Comparison of ENCODE assay signal across 8 cellular contexts in genomic region chr19:16627928-16628182, GRCh38.
DNase-seq lines count a peak whose midpoint lies in the region; ATAC-seq and TF ChIP-seq lines count a peak whose summit lies in the region.

No MANE protein-coding gene starts in this region.

- H3K9ac ChIP-seq in HUES48 (ENCODE audit: low read depth, low read length): peak overlapping the region; percentile 59; the same call in 1 of the 2 replicates
- peak overlapping the region; percentile 95 for H3K9ac ChIP-seq in muscle layer of colon (ENCODE audit: low read length)

- TF ChIP-seq CTCF in 22Rv1 (IDR thresholded peaks at IDR 0.05) (peak; percentile 9; the same call in 1 of the 2 replicates), cardiac fibroblast (IDR thresholded peaks at IDR 0.05; ENCODE audit: low read depth, low read length) (no peak)

- H3K27ac ChIP-seq in 22Rv1 (peak overlapping the region; percentile 96), HUES48 (ENCODE audit: low read depth, low read length) (peak overlapping the region; percentile 63), muscle layer of colon (ENCODE audit: low read depth, low read length) (peak overlapping the region; percentile 93)

- ATAC-seq in GM21360 (IDR thresholded peaks at IDR 0.05; ENCODE audit: unreplicated experiment) (no peak), HG03342 (IDR thresholded peaks at IDR 0.05; ENCODE audit: unreplicated experiment) (no peak)

- no peak for DNase-seq in cardiac fibroblast (ENCODE audit: low read depth in 2 of 2)
- DNase-seq in HPDE6-E6E7 (ENCODE audit: extremely low spot score): no peak
- no peak for DNase-seq in kidney glomerular epithelial cell (lab: John Stamatoyannopoulos, UW)

- no peaks in the 10 kb centered on the region for H3K9me3 ChIP-seq in HUES48 (ENCODE audit: control insufficient read depth, insufficient read depth, low read length)
- H3K9me3 ChIP-seq in muscle layer of colon (ENCODE audit: low read length): no peaks in the 10 kb centered on the region

- H3K27me3 ChIP-seq in HUES48 (ENCODE audit: control insufficient read depth, insufficient read depth, low read length) (no peaks in the 10 kb centered on the region), muscle layer of colon (ENCODE audit: control insufficient read depth in 1 of 2, insufficient read depth in 2 of 2, low read length in 2 of 2) (no peaks in the 10 kb centered on the region)

- H3K4me1 ChIP-seq in HUES48 (ENCODE audit: control insufficient read depth, insufficient read depth, low read length): peaks cover 31% of the 10 kb centered on the region
- H3K4me1 ChIP-seq in muscle layer of colon (ENCODE audit: insufficient read depth, low read length): peaks cover 23% of the 10 kb centered on the region

- H3K4me3 ChIP-seq in HUES48 (ENCODE audit: low read depth, low read length): peak overlapping the region; percentile 98
- H3K4me3 ChIP-seq in cardiac fibroblast (replicated peaks in 1 of 2; ENCODE audit: low read depth in 2 of 2, low read length in 2 of 2): peak overlapping the region; percentile 94 to 95
- H3K4me3 ChIP-seq in muscle layer of colon (ENCODE audit: low read depth in 1 of 2, low read length in 2 of 2): peak overlapping the region; percentile 92

- H3K36me3 ChIP-seq in HUES48 (ENCODE audit: control insufficient read depth, insufficient read depth, low read length): peaks cover 32% of the 10 kb centered on the region
- peaks cover 12% of the 10 kb centered on the region for H3K36me3 ChIP-seq in muscle layer of colon (ENCODE audit: insufficient read depth, low read length)
